21 cellular contexts compared by ENCODE assay signal in the genomic region with DNA sequence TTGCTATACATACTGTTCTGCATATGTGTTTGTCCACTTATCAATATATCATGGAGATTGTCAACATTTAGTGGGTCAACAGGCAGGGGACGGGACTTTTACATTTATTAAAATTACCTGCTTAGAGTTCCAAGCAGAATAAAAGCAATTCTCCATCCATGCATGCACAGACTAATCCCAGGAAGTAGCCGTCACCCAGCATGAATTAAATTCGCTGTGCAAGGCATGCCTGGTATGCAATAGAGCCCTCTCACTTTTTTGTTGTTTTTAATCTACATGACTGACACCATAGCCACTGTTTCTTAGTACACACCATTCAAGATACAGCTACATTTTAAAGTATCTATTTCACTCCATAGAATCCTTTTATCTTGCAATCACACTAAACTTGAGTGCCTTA.
A peak's percentile ranks its signal among the peaks of the same experiment; 100 is the strongest.
DNase-seq lines count a peak whose midpoint lies in the region; FAIRE-seq and TF ChIP-seq lines count a peak whose summit lies in the region.
"Had no signal": no experiment of that assay in that cellular context is flagged by ENCODE, and none has a peak within 500 bp of the region (broad histone marks: within the 10 kb centered on the region; RNA-seq: fewer than 3 reads in every experiment).

No MANE protein-coding gene starts in this region.

- H3K36me3 ChIP-seq in mammary epithelial cell (ENCODE audit: insufficient read depth, low read length), result no peaks in the 10 kb centered on the region
- no peaks in the 10 kb centered on the region for H3K36me3 ChIP-seq in breast epithelium
- no peaks in the 10 kb centered on the region for H3K36me3 ChIP-seq in bronchial epithelial cell (ENCODE audit: control insufficient read depth, insufficient read depth, low read length)

- FAIRE-seq in bronchial epithelial cell (lab: Jason Lieb, UNC) (no peak), urothelium cell line (lab: Jason Lieb, UNC) (no peak)
- FAIRE-seq: GM12878, GM18507 had no signal

- no peak overlapping the region for H3K9ac ChIP-seq in mammary epithelial cell (ENCODE audit: insufficient read depth, low read length)

- DNase-seq in mammary epithelial cell (peak; percentile 64), breast epithelium (ENCODE audit: low spot score in 2 of 2) (no peak), bronchial epithelial cell (ENCODE audit: low read depth) (peak; percentile 88), iPS-NIHi11 (ENCODE audit: low spot score) (peak; percentile 46), non-pigmented ciliary epithelial cell (ENCODE audit: low read depth) (peak; percentile 26), NCI-H2227 (lab: John Stamatoyannopoulos, UW; ENCODE audit: unreplicated experiment) (no peak), NCI-H1694 treated with DMSO at 0.1 percent for 48 hours (lab: John Stamatoyannopoulos, UW) (no peak), urothelium cell line (ENCODE audit: low spot score) (no peak)
- DNase-seq: 8988T, Calu3, DMS79, KG1, NCI-H1048, NCI-H2107, NCI-H774, PC-9, SHP77 treated with DMSO at 0.1 percent for 48 hours had no signal

- in situ Hi-C loops in mammary epithelial cell (cut with MboI; ENCODE audit: low sequenced_read_pairs in 2 of 2), result loop anchor here in 1 of 2 donors (25.0 kb wide), 1 partner anchor 287 kb away; no protein-coding TSS in a partner anchor

- H2AFZ ChIP-seq in mammary epithelial cell (ENCODE audit: low read depth, low read length), result peak overlapping the region; percentile 7
- H2AFZ ChIP-seq: PC-9 had no signal

- WGBS in mammary epithelial cell (ENCODE audit: low coverage, missing lambda C conversion rate), result 0% methylated on average over 3 of the region's 3 CpGs

- no peak for TF ChIP-seq POLR2A in breast epithelium (IDR thresholded peaks at IDR 0.05)

- H3K4me3 ChIP-seq in mammary epithelial cell (replicated peaks in 1 of 3; ENCODE audit: insufficient read depth in 1 of 3, low read depth in 2 of 3, low read length in 3 of 3) (no peak overlapping the region), breast epithelium (no peak overlapping the region), bronchial epithelial cell (ENCODE audit: low read depth, low read length) (no peak overlapping the region)
- H3K4me3 ChIP-seq: GM12878, PC-9 had no signal

- peak overlapping the region; percentile 71 for H3K4me2 ChIP-seq in mammary epithelial cell (ENCODE audit: insufficient read depth, low read depth, low read length)
- H3K4me2 ChIP-seq: PC-9 had no signal

- dilution Hi-C loops in mammary epithelial cell (cut with HindIII; ENCODE audit: low sequenced_read_pairs), result no loop called here

- H3K9me3 ChIP-seq in mammary epithelial cell (replicated peaks; ENCODE audit: insufficient read depth, low read length), result no peaks in the 10 kb centered on the region
- no peaks in the 10 kb centered on the region for H3K9me3 ChIP-seq in breast epithelium

- intact Hi-C loops in mammary epithelial cell (cut with micrococcal nuclease) (no loop called here), breast epithelium (cut with DNase I; ENCODE audit: low total_unique reads) (no loop called here)

- H3K27ac ChIP-seq in mammary epithelial cell (ENCODE audit: insufficient read depth, low read depth, low read length), result peak overlapping the region; percentile 54
- no peak overlapping the region for H3K27ac ChIP-seq in breast epithelium
- H3K27ac ChIP-seq: C4-2B, HL-60, PC-9 had no signal

- BruUV-seq in mammary epithelial cell (replicated peaks; lab: Mats Ljungman, UMichigan), result no TSS peak

- no peaks in the 10 kb centered on the region for H3K79me2 ChIP-seq in mammary epithelial cell (ENCODE audit: insufficient read depth, low read length)

- TF ChIP-seq CTCF in mammary epithelial cell (conservative IDR thresholded peaks at IDR 0.05 in 1 of 2, IDR thresholded peaks at IDR 0.05 in 1 of 2; ENCODE audit: extremely low read depth in 1 of 2, insufficient read depth in 1 of 2, low read depth in 1 of 2, low read length in 2 of 2), result no peak
- TF ChIP-seq CTCF in breast epithelium (IDR thresholded peaks at IDR 0.05), result no peak
- TF ChIP-seq CTCF in bronchial epithelial cell (IDR thresholded peaks at IDR 0.05; ENCODE audit: insufficient read depth, low read length, severe bottlenecking), result no peak

- CTCF ChIA-PET in mammary epithelial cell (lab: Charles Lee; ENCODE audit: low non-redundant PET), result no interaction called here

- H4K20me1 ChIP-seq in mammary epithelial cell (ENCODE audit: insufficient read depth, low read length), result no peaks in the 10 kb centered on the region

- H3K4me1 ChIP-seq in mammary epithelial cell (ENCODE audit: insufficient read depth, low read length) (peaks cover 36% of the 10 kb centered on the region), breast epithelium (no peaks in the 10 kb centered on the region)

- H3K27me3 ChIP-seq in mammary epithelial cell (ENCODE audit: insufficient read depth, low read length), result no peaks in the 10 kb centered on the region
- no peaks in the 10 kb centered on the region for H3K27me3 ChIP-seq in breast epithelium
- H3K27me3 ChIP-seq in bronchial epithelial cell (ENCODE audit: control insufficient read depth, insufficient read depth, low read length), result no peaks in the 10 kb centered on the region

Comparison
In these comparisons a context has a peak if more than half of its experiments do, and no peak if none do; other contexts are left out.
1. DNase-seq: peak in mammary epithelial cell (single experiment), bronchial epithelial cell (single experiment), iPS-NIHi11 (single experiment) and non-pigmented ciliary epithelial cell (single experiment); none in breast epithelium (0 of 2), NCI-H2227 (single experiment), NCI-H1694 treated with DMSO at 0.1 percent for 48 hours (single experiment) and urothelium cell line (single experiment).